Comparison of ENCODE assay signal across 14 cellular contexts in the genomic region with DNA sequence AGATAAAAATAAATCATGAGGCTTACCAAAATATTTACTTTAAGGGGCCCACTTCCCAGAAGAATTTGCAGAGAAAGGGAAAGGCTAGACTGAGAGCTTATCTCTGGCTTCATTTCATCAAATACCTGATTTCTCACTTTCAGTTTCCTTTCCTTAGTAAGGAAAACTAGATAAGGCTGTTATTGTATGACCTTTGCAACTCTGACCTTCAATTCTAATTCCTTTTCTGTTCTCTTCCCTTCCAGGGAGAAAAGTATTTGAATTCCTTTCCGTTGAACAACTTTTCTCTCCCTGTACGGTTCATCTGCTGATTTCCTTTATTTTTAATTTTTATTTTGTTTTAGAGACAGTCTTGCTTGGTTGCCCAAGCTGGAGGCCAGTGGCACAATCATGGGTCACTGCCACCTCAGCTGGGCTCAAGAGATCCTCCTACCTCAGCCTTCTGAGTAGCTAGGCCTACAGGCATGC. TPM values are rescaled to one million over a fixed set of nuclear protein-coding genes. Genes with fewer than 3 reads are reported as not detected.
DNase-seq lines count a peak whose midpoint lies in the region; FAIRE-seq and TF ChIP-seq lines count a peak whose summit lies in the region.
"Had no signal": no experiment of that assay in that cellular context is flagged by ENCODE, and none has a peak within 500 bp of the region (broad histone marks: within the 10 kb centered on the region; RNA-seq: fewer than 3 reads in every experiment).

No MANE protein-coding gene starts in this region.

- H3K9ac ChIP-seq in fibroblast of lung (ENCODE audit: insufficient read depth, low read length) (no peak overlapping the region), rectal smooth muscle tissue (ENCODE audit: low read length) (no peak overlapping the region)

- H3K4me1 ChIP-seq in fibroblast of lung (ENCODE audit: control insufficient read depth, extremely low read depth, insufficient read depth, low read length), result peaks cover 5% of the 10 kb centered on the region
- H3K4me1 ChIP-seq in rectal smooth muscle tissue (ENCODE audit: control insufficient read depth, insufficient read depth, low read length), result peaks cover 3% of the 10 kb centered on the region

- H3K79me2 ChIP-seq in fibroblast of lung (ENCODE audit: control insufficient read depth, insufficient read depth, low read length), result no peaks in the 10 kb centered on the region

- H3K27ac ChIP-seq in fibroblast of lung (ENCODE audit: insufficient read depth, low read length), result no peak overlapping the region
- H3K27ac ChIP-seq in rectal smooth muscle tissue (ENCODE audit: low read depth, low read length), result peak overlapping the region; percentile 45

- FAIRE-seq in GM12892 (lab: Jason Lieb, UNC), result no peak
- FAIRE-seq: H54, urothelium cell line had no signal

- no peak overlapping the region for H2AFZ ChIP-seq in fibroblast of lung (ENCODE audit: low read length)

- TF ChIP-seq POLR2A in GM12892 (IDR thresholded peaks at IDR 0.05; ENCODE audit: low read depth, low read length), result no peak

- no peak overlapping the region for H3K4me3 ChIP-seq in fibroblast of lung (replicated peaks in 1 of 4; ENCODE audit: control extremely low read depth in 1 of 4, insufficient read depth in 1 of 4, low read depth in 3 of 4, low read length in 4 of 4)
- H3K4me3 ChIP-seq in rectal smooth muscle tissue (ENCODE audit: low read length), result no peak overlapping the region
- H3K4me3 ChIP-seq: ascending aorta had no signal

- peak; percentile 8 for DNase-seq in EL
- DNase-seq in OCI-M1 (lab: John Stamatoyannopoulos, UW), result peak; percentile 47
- DNase-seq in fibroblast of lung (ENCODE audit: low read depth in 2 of 2), result no peak
- no peak for DNase-seq in stimulated activated CD4-positive, alpha-beta T cell treated with anti-CD3 and anti-CD28 coated beads, Interleukin-4, amount 100 ng/mL, for 4 hours
- DNase-seq in GM12892 (ENCODE audit: insufficient read length), result no peak
- no peak for DNase-seq in effector CD4-positive, alpha-beta T cell
- DNase-seq in 8988T, result no peak
- DNase-seq: NCI-H1105; NK-92 treated with Interleukin-12 subunit alpha and Interleukin-12 subunit beta, amount 100 ng/mL, for 24 hours; stimulated activated CD4-positive, alpha-beta T cell treated with anti-CD3 and anti-CD28 coated beads, Interleukin-2, amount 100 ng/mL, for 24 hours had no signal

- H3K4me2 ChIP-seq in fibroblast of lung (ENCODE audit: extremely low read depth, insufficient read depth, low read length), result peak overlapping the region; percentile 3

- H4K20me1 ChIP-seq in fibroblast of lung (ENCODE audit: control insufficient read depth, extremely low read depth, insufficient read depth, low read length), result no peaks in the 10 kb centered on the region

- H3K36me3 ChIP-seq in fibroblast of lung (ENCODE audit: control insufficient read depth, insufficient read depth, low read length), result no peaks in the 10 kb centered on the region
- no peaks in the 10 kb centered on the region for H3K36me3 ChIP-seq in rectal smooth muscle tissue (ENCODE audit: control insufficient read depth, insufficient read depth, low read length)
- H3K36me3 ChIP-seq: ascending aorta had no signal

- TF ChIP-seq CTCF in fibroblast of lung (conservative IDR thresholded peaks at IDR 0.05 in 1 of 2, IDR thresholded peaks at IDR 0.05 in 1 of 2; ENCODE audit: low read depth in 1 of 2, low read length in 2 of 2), result no peak

- no peaks in the 10 kb centered on the region for H3K27me3 ChIP-seq in fibroblast of lung (ENCODE audit: control insufficient read depth, insufficient read depth, low read length)
- H3K27me3 ChIP-seq in rectal smooth muscle tissue (ENCODE audit: control insufficient read depth, insufficient read depth, low read length), result no peaks in the 10 kb centered on the region
- H3K27me3 ChIP-seq: ascending aorta had no signal

- no peaks in the 10 kb centered on the region for H3K9me3 ChIP-seq in fibroblast of lung (ENCODE audit: control insufficient read depth, insufficient read depth, low read depth, low read length)
- H3K9me3 ChIP-seq: ascending aorta had no signal

RNA-seq across cellular contexts. Expression of gene PXK, which starts 7.1 kb away (rescaled TPM):
- total RNA-seq in fibroblast of lung, result 56.8 and 65.2 TPM in 2 replicates
- polyA plus RNA-seq in fibroblast of lung, result 49.6 and 54.6 TPM in 2 replicates
- 26.8 and 33.5 TPM in 2 replicates for polyA plus RNA-seq in fibroblast of lung (2012)
- 15.4 and 20.1 TPM in 2 replicates for polyA minus RNA-seq in fibroblast of lung (ENCODE audit: low replicate concordance)
- polyA plus RNA-seq in GM12892 (2012; ENCODE audit: missing spikeins), result 15.3 TPM

RNA-seq across cellular contexts. Expression of gene HTD2, which starts 19.2 kb away (rescaled TPM):
- total RNA-seq in fibroblast of lung, result 8.9 and 9.5 TPM in 2 replicates
- polyA plus RNA-seq in fibroblast of lung, result 8.6 and 10.3 TPM in 2 replicates
- polyA plus RNA-seq in fibroblast of lung (2012), result 5.0 and 6.3 TPM in 2 replicates
- polyA minus RNA-seq in fibroblast of lung (ENCODE audit: low replicate concordance), result 1.1 TPM in 2 replicates
- polyA plus RNA-seq in GM12892 (2012; ENCODE audit: missing spikeins), result 6.5 TPM

RNA-seq across cellular contexts. Expression of gene RPP14, which starts 19.5 kb away (rescaled TPM):
- total RNA-seq in fibroblast of lung, result 10.6 and 11.0 TPM in 2 replicates
- 16.9 and 17.1 TPM in 2 replicates for polyA plus RNA-seq in fibroblast of lung
- polyA plus RNA-seq in fibroblast of lung (2012), result 9.5 and 10.1 TPM in 2 replicates
- 0.43 and 10.3 TPM in 2 replicates for polyA minus RNA-seq in fibroblast of lung (ENCODE audit: low replicate concordance)
- 7.8 TPM for polyA plus RNA-seq in GM12892 (2012; ENCODE audit: missing spikeins)

Comparison
In these comparisons a context has a peak if more than half of its experiments do, and no peak if none do; other contexts are left out.
1. DNase-seq: peak in EL (single experiment) and OCI-M1 (single experiment); none in fibroblast of lung (0 of 2), stimulated activated CD4-positive, alpha-beta T cell treated with anti-CD3 and anti-CD28 coated beads, Interleukin-4, amount 100 ng/mL, for 4 hours (0 of 2), GM12892 (single experiment), effector CD4-positive, alpha-beta T cell (single experiment) and 8988T (single experiment).